Comparison of ENCODE assay signal across 8 cellular contexts in the genomic region with DNA sequence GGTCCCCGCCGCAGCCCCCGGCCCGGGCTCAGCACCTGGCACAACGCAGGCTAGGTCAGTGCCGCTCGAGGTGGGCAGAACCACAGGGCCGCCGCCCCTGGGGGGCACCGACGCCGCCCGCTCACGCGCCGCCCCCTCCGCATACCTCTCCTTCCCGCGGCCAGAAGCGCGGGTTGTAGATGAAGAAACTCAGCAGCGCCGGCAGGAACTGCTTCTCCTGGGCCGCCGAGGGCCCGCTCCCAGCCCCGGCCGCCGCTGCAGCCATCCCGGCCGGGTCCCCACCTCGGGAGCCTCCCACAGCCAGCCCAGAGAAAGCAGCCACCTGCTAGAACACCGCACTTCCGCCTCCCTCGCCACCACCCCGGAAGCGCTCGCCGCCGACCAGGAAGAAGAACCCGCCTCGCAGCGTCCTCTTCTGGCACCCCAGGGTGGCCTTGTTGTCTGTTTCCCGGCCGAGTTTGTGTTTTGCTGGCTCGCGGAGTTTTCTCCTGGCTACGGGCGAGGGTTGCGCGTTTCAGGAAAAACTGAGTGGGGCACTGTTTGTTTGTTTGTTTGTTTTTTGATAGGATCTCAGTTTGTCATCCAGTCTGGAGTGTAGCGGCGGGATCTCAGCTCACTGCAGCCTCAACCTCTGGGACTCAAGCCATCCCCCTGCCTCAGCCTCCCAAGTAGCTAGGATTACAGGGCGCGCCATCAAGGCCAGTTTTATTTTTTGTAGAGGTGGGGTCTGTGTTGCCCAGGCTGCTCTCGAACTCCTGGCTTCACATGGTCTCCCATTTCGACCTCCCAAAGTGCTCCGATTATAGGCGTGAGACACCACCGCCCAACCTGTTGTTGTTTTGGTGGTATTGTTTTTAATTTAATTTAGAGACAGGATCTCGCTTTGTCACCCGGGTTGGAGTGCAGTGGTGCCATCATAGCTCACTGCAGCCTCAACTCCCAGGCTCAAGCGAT. TPM values are rescaled to one million over a fixed set of nuclear protein-coding genes. Genes with fewer than 3 reads are reported as not detected.
DNase-seq lines count a peak whose midpoint lies in the region; ATAC-seq, FAIRE-seq and TF ChIP-seq lines count a peak whose summit lies in the region.

No MANE protein-coding gene starts in this region.

- H3F3A ChIP-seq in Loucy (ENCODE audit: low read depth): no peaks in the 10 kb centered on the region

- H3K4me1 ChIP-seq in Loucy (ENCODE audit: insufficient read depth, low read length, poor library complexity, severe bottlenecking): peaks cover 5% of the 10 kb centered on the region
- H3K4me1 ChIP-seq in SJSA1 (replicated peaks): peaks cover 3% of the 10 kb centered on the region
- no peaks in the 10 kb centered on the region for H3K4me1 ChIP-seq in thymus (ENCODE audit: control insufficient read depth, insufficient read depth, low read length)

- TF ChIP-seq CTCF in Loucy (conservative IDR thresholded peaks at IDR 0.05; ENCODE audit: low read length): peak; percentile 48
- no peak for TF ChIP-seq CTCF in omental fat pad (IDR thresholded peaks at IDR 0.05)

- peaks cover 3% of the 10 kb centered on the region for H3K27me3 Mint-ChIP-seq in activated naive CD4-positive, alpha-beta T cell treated with anti-CD3 and anti-CD28 coated beads, Interleukin-2, amount 10 ng/mL, durations not matched to agents 7 days and 5 days

- DNase-seq in GM03348 (ENCODE audit: low spot score) (peak; percentile 95), H54 (ENCODE audit: insufficient read length, low spot score) (peak; percentile 92), SJSA1 (ENCODE audit: low read depth in 1 of 2, low spot score in 2 of 2) (peak; percentile 53 to 71), globus pallidus (ENCODE audit: low spot score) (peak; percentile 60), omental fat pad (ENCODE audit: low spot score) (peak; percentile 47)
- DNase-seq in activated naive CD4-positive, alpha-beta T cell treated with anti-CD3 and anti-CD28 coated beads, Interleukin-2, amount 10 ng/mL, durations not matched to agents 7 days and 5 days: peak; percentile 92

- H3K9me3 ChIP-seq in Loucy (ENCODE audit: insufficient read depth, low read depth, low read length): no peaks in the 10 kb centered on the region
- H3K9me3 ChIP-seq in SJSA1 (replicated peaks): no peaks in the 10 kb centered on the region
- no peaks in the 10 kb centered on the region for H3K9me3 ChIP-seq in thymus (ENCODE audit: control insufficient read depth)

- H3K36me3 ChIP-seq in Loucy (ENCODE audit: insufficient read depth, low read length) (no peaks in the 10 kb centered on the region), SJSA1 (no peaks in the 10 kb centered on the region), thymus (ENCODE audit: control insufficient read depth, insufficient read depth) (no peaks in the 10 kb centered on the region)

- H3K4me3 Mint-ChIP-seq in activated naive CD4-positive, alpha-beta T cell treated with anti-CD3 and anti-CD28 coated beads, Interleukin-2, amount 10 ng/mL, durations not matched to agents 7 days and 5 days: peak overlapping the region; percentile 95

- no peaks in the 10 kb centered on the region for H3K9me3 Mint-ChIP-seq in activated naive CD4-positive, alpha-beta T cell treated with anti-CD3 and anti-CD28 coated beads, Interleukin-2, amount 10 ng/mL, durations not matched to agents 7 days and 5 days

- peak overlapping the region; percentile 87 for H3K27ac Mint-ChIP-seq in activated naive CD4-positive, alpha-beta T cell treated with anti-CD3 and anti-CD28 coated beads, Interleukin-2, amount 10 ng/mL, durations not matched to agents 7 days and 5 days

- 15% methylated on average over 63 of the region's 63 CpGs for WGBS in thymus

- H3K27me3 ChIP-seq in Loucy (ENCODE audit: insufficient read depth, low read length, poor library complexity, severe bottlenecking): peaks cover 40% of the 10 kb centered on the region
- H3K27me3 ChIP-seq in SJSA1 (replicated peaks): no peaks in the 10 kb centered on the region
- H3K27me3 ChIP-seq in thymus (ENCODE audit: control insufficient read depth, insufficient read depth): no peaks in the 10 kb centered on the region

- H3K4me1 Mint-ChIP-seq in activated naive CD4-positive, alpha-beta T cell treated with anti-CD3 and anti-CD28 coated beads, Interleukin-2, amount 10 ng/mL, durations not matched to agents 7 days and 5 days: peaks cover 23% of the 10 kb centered on the region

- H4K20me1 ChIP-seq in Loucy (ENCODE audit: insufficient read depth, low read length, poor library complexity, severe bottlenecking): no peaks in the 10 kb centered on the region

- H3K4me3 ChIP-seq in Loucy (ENCODE audit: low read length, poor library complexity, severe bottlenecking) (peak overlapping the region; percentile 93), SJSA1 (peak overlapping the region; percentile 72), thymus (ENCODE audit: low read length) (peak overlapping the region; percentile 88)

- H3K4me2 ChIP-seq in Loucy (ENCODE audit: low read depth, low read length, poor library complexity, severe bottlenecking): peak overlapping the region; percentile 89

- CTCF ChIA-PET in activated naive CD4-positive, alpha-beta T cell treated with anti-CD3 and anti-CD28 coated beads, Interleukin-2, amount 10 ng/mL, durations not matched to agents 7 days and 5 days (lab: Charles Lee): no interaction called here

- H3K9me2 ChIP-seq in Loucy (replicated peaks; ENCODE audit: low read depth, low read length): no peaks in the 10 kb centered on the region

- H3K9ac ChIP-seq in Loucy (ENCODE audit: low read depth, low read length, poor library complexity, severe bottlenecking): peak overlapping the region; percentile 83

- FAIRE-seq in H54 (lab: Jason Lieb, UNC): no peak

- H3K36me3 Mint-ChIP-seq in activated naive CD4-positive, alpha-beta T cell treated with anti-CD3 and anti-CD28 coated beads, Interleukin-2, amount 10 ng/mL, durations not matched to agents 7 days and 5 days: peaks cover 25% of the 10 kb centered on the region

- ATAC-seq in omental fat pad (ENCODE audit: low FRiP score): peak; percentile 84

- peaks cover 19% of the 10 kb centered on the region for H3K79me2 ChIP-seq in Loucy (ENCODE audit: insufficient read depth, low read length)

- peak; percentile 54; the same call in 1 of the 2 replicates for TF ChIP-seq POLR2A in H54 (IDR thresholded peaks at IDR 0.05; ENCODE audit: low read depth, low read length)

- H3K27ac ChIP-seq in SJSA1: no peak overlapping the region
- H3K27ac ChIP-seq in thymus (ENCODE audit: low read depth): peak overlapping the region; percentile 73

- H2AFZ ChIP-seq in Loucy (ENCODE audit: low read length): peak overlapping the region; percentile 97

RNA-seq across cellular contexts. Expression of a gene that starts 17.7 kb away (rescaled TPM):
- total RNA-seq in SJSA1 (2014; rRNA removed; shearing (Covaris generic)): not detected in 2 replicates
- not detected for total RNA-seq in omental fat pad
- 0.14 TPM for polyA plus RNA-seq in thymus
